Comparison of ENCODE assay signal across 20 cellular contexts in the genomic region with DNA sequence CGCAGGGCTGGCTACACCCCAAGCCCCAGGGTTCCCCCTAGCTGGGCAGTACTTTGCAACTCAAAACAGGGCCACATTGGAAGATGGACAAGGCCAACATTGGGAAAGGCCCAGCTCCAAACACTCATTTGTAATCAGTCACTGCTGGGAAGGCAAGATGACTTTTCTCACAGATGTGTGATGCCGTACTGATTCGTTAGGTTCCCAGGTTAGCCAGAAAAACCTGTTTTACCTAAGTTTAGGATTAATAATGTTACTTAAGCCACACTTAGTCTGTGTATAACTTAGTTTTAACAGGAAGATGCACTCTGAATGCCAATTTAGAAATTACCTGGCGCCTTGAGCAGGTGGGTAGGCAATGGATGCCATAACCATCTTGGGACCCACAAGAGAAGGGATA.
DNase-seq lines count a peak whose midpoint lies in the region; ATAC-seq, FAIRE-seq and TF ChIP-seq lines count a peak whose summit lies in the region.
"Had no signal": no experiment of that assay in that cellular context is flagged by ENCODE, and none has a peak within 500 bp of the region (broad histone marks: within the 10 kb centered on the region; RNA-seq: fewer than 3 reads in every experiment).

No MANE protein-coding gene starts in this region.

- FAIRE-seq in A549 (lab: Jason Lieb, UNC): no peak
- FAIRE-seq: GM12892 had no signal

- intact Hi-C loops in PC-3 (cut with micrococcal nuclease) (no loop called here), sciatic nerve (cut with DNase I) (loop anchor here (2.0 kb wide), 1 partner anchor 13 kb away; no protein-coding TSS in a partner anchor)

- H3K9ac ChIP-seq in PC-3 (ENCODE audit: low read length) (peak overlapping the region; percentile 73; the same call in 1 of the 2 replicates), neuronal stem cell (ENCODE audit: low read depth, low read length, poor library complexity) (no peak overlapping the region)

- no peak overlapping the region for H2BK5ac ChIP-seq in neuronal stem cell (ENCODE audit: low read length)

- no peaks in the 10 kb centered on the region for H3F3A ChIP-seq in PC-3 (ENCODE audit: low read length, unreplicated experiment)

- no peak for TF ChIP-seq RAD21 in A549 (conservative IDR thresholded peaks at IDR 0.05 in 1 of 2, IDR thresholded peaks at IDR 0.05 in 1 of 2)

- peak overlapping the region; percentile 86 to 90; a peak in 4 of 6 replicates for H3K27ac ChIP-seq in A549
- H3K27ac ChIP-seq in PC-3 (ENCODE audit: low read length): peak overlapping the region; percentile 86
- H3K27ac ChIP-seq in Peyer's patch: no peak overlapping the region
- H3K27ac ChIP-seq in neuronal stem cell (replicated peaks; ENCODE audit: low read length): no peak overlapping the region

- no peak overlapping the region for H3K18ac ChIP-seq in neuronal stem cell (ENCODE audit: low read length)

- no peak overlapping the region for H2BK120ac ChIP-seq in neuronal stem cell (ENCODE audit: low read depth, low read length)

- no peak for TF ChIP-seq POLR2A in A549 (IDR thresholded peaks at IDR 0.05; ENCODE audit: low read length)
- TF ChIP-seq POLR2A in Peyer's patch (IDR thresholded peaks at IDR 0.05): no peak

- WGBS in A549 (ENCODE audit: missing lambda C conversion rate): 89% methylated on average over 4 of the region's 4 CpGs
- no CpG with 5 or more reads among the region's 4 CpGs for WGBS in neuronal stem cell (ENCODE audit: extremely low coverage in 2 of 2, insufficient read length in 2 of 2, insufficient replicate concordance in 1 of 2), 2 donors

- no peak overlapping the region for H3K23ac ChIP-seq in neuronal stem cell (ENCODE audit: low read depth, low read length, poor library complexity)

- no peak overlapping the region for H3K4me3 ChIP-seq in A549
- no peak overlapping the region for H3K4me3 ChIP-seq in PC-3 (ENCODE audit: low read length)
- no peak overlapping the region for H3K4me3 ChIP-seq in epithelial cell of esophagus (ENCODE audit: low read length)
- no peak overlapping the region for H3K4me3 ChIP-seq in Peyer's patch
- H3K4me3 ChIP-seq in neuronal stem cell (ENCODE audit: low read length in 2 of 2): no peak overlapping the region

- H2AK5ac ChIP-seq in neuronal stem cell (ENCODE audit: low read depth, low read length): no peak overlapping the region

- H3K4me2 ChIP-seq in A549 (no peak overlapping the region), PC-3 (ENCODE audit: low read length) (peak overlapping the region; percentile 11; the same call in 1 of the 2 replicates), neuronal stem cell (ENCODE audit: insufficient read depth, low read length, poor library complexity, severe bottlenecking) (no peak overlapping the region)

- H3K27me3 ChIP-seq in PC-3 (ENCODE audit: low read length): no peaks in the 10 kb centered on the region
- H3K27me3 ChIP-seq in Peyer's patch: no peaks in the 10 kb centered on the region
- no peaks in the 10 kb centered on the region for H3K27me3 ChIP-seq in neuronal stem cell (ENCODE audit: control insufficient read depth in 3 of 3, insufficient read depth in 3 of 3, low read depth in 1 of 3, low read length in 3 of 3)

- H2AFZ ChIP-seq in PC-3 (ENCODE audit: low read length) (no peak overlapping the region), neuronal stem cell (ENCODE audit: low read length) (no peak overlapping the region)

- no peaks in the 10 kb centered on the region for H3K9me2 ChIP-seq in PC-3 (replicated peaks; ENCODE audit: low read length)

- no peak for TF ChIP-seq CTCF in A549 (IDR thresholded peaks at IDR 0.05)
- TF ChIP-seq CTCF in PC-3 (conservative IDR thresholded peaks at IDR 0.05; ENCODE audit: low read depth, low read length): no peak
- no peak for TF ChIP-seq CTCF in epithelial cell of esophagus (IDR thresholded peaks at IDR 0.05; ENCODE audit: insufficient read depth, low read depth, low read length, missing control alignments)
- TF ChIP-seq CTCF in Peyer's patch (IDR thresholded peaks at IDR 0.05): no peak

- DNase-seq in A549 (ENCODE audit: low read depth in 1 of 2, low spot score in 1 of 2): no peak
- DNase-seq in PC-3: peak; percentile 55
- peak; percentile 67 for DNase-seq in epithelial cell of esophagus (ENCODE audit: low read depth)
- DNase-seq in sciatic nerve (ENCODE audit: low spot score): peak; percentile 38
- no peak for DNase-seq in Peyer's patch
- no peak for DNase-seq in neuronal stem cell (ENCODE audit: low spot score)
- DNase-seq: 8988T, DMS 273 treated with DMSO at 0.1 percent for 48 hours, GF-D8, H7, Kasumi-1, NCI-H1417 treated with DMSO at 0.1 percent for 48 hours, NCI-H2029, NCI-H2171 treated with DMSO at 0.1 percent for 48 hours, NCI-H446 treated with DMSO at 0.1 percent for 48 hours, NCI-H748 treated with DMSO at 0.1 percent for 48 hours, OCI-M1 had no signal

- peaks cover 59% of the 10 kb centered on the region for H3K4me1 ChIP-seq in A549
- H3K4me1 ChIP-seq in PC-3 (ENCODE audit: insufficient read depth, low read length): peaks cover 45% of the 10 kb centered on the region
- H3K4me1 ChIP-seq in Peyer's patch: peaks cover 0 to 42% (median 3%) of the 10 kb centered on the region in 4 donors
- H3K4me1 ChIP-seq in neuronal stem cell (ENCODE audit: control insufficient read depth in 2 of 2, insufficient read depth in 1 of 2, low read depth in 1 of 2, low read length in 2 of 2): peaks cover 6 to 7% of the 10 kb centered on the region in 2 donors

- H2BK15ac ChIP-seq in neuronal stem cell (ENCODE audit: low read length): no peak overlapping the region

- CTCF ChIA-PET in A549 (lab: Yijun Ruan, JAX): interaction anchor here (1.2 to 6.6 kb wide), 7 partner anchors 12 to 85 kb away, joined by 3 to 21 read pairs (median 6); no protein-coding TSS in a partner anchor
- CTCF ChIA-PET in PC-3 (lab: Charles Lee): no interaction called here

- H3K4ac ChIP-seq in neuronal stem cell (ENCODE audit: low read length): no peak overlapping the region

- no peak overlapping the region for H2BK12ac ChIP-seq in neuronal stem cell (ENCODE audit: low read length)

- ATAC-seq in A549 (no peak), PC-3 (no peak), sciatic nerve (no peak), HG02973 (IDR thresholded peaks at IDR 0.05; ENCODE audit: unreplicated experiment) (no peak), GM21529 (IDR thresholded peaks at IDR 0.05; ENCODE audit: unreplicated experiment) (no peak)

- TF ChIP-seq EP300 in A549 (IDR thresholded peaks at IDR 0.05): no peak

- H4K8ac ChIP-seq in neuronal stem cell (ENCODE audit: low read depth, low read length): no peak overlapping the region

- no peak overlapping the region for H4K91ac ChIP-seq in neuronal stem cell (ENCODE audit: low read depth, low read length, poor library complexity)

- H3K36me3 ChIP-seq in PC-3 (ENCODE audit: low read depth, low read length): no peaks in the 10 kb centered on the region
- H3K36me3 ChIP-seq in Peyer's patch: peaks cover 0 to 20% (median 0%) of the 10 kb centered on the region in 3 donors
- H3K36me3 ChIP-seq in neuronal stem cell (replicated peaks in 1 of 2; ENCODE audit: control insufficient read depth in 2 of 2, insufficient read depth in 2 of 2, low read length in 2 of 2): peaks cover 0 to 14% of the 10 kb centered on the region in 2 donors

- BruUV-seq in PC-3 (replicated peaks; lab: Mats Ljungman, UMichigan): no TSS peak

- no peak overlapping the region for H3K14ac ChIP-seq in neuronal stem cell (ENCODE audit: low read length)

- H3K79me1 ChIP-seq in neuronal stem cell (ENCODE audit: low read depth, low read length): peaks cover under 1% of the 10 kb centered on the region

- no peaks in the 10 kb centered on the region for H3K79me2 ChIP-seq in PC-3 (ENCODE audit: low read length)

- POLR2A ChIA-PET in A549 (lab: Yijun Ruan, JAX) (no interaction called here), PC-3 (lab: Charles Lee; ENCODE audit: unreplicated experiment) (no interaction called here)

- H3K9me3 ChIP-seq in A549 (no peaks in the 10 kb centered on the region; the same call in 2 of the 3 replicates), PC-3 (ENCODE audit: low read length) (no peaks in the 10 kb centered on the region), Peyer's patch (no peaks in the 10 kb centered on the region), neuronal stem cell (replicated peaks in 1 of 2; ENCODE audit: control insufficient read depth in 2 of 2, insufficient read depth in 1 of 2, low read depth in 1 of 2, low read length in 2 of 2) (no peaks in the 10 kb centered on the region)

- H4K20me1 ChIP-seq in PC-3 (ENCODE audit: low read length): no peaks in the 10 kb centered on the region

TF ChIP-seq in A549, 52 proteins besides CTCF, POLR2A, EP300 and RAD21 (continues in another document):
- no peak for TF ChIP-seq MYC (IDR thresholded peaks at IDR 0.05; ENCODE audit: borderline replicate concordance, low read length)
- TF ChIP-seq TFCP2L1 (CRISPR knock-in tag; IDR thresholded peaks at IDR 0.05): no peak
- TF ChIP-seq BHLHE40 (IDR thresholded peaks at IDR 0.05; ENCODE audit: low read depth, low read length): no peak
- TF ChIP-seq ZSCAN20 (CRISPR knock-in tag; IDR thresholded peaks at IDR 0.05): no peak
- TF ChIP-seq FOSB (CRISPR knock-in tag; IDR thresholded peaks at IDR 0.05): no peak
- no peak for TF ChIP-seq GATA3 (IDR thresholded peaks at IDR 0.05; ENCODE audit: borderline replicate concordance)
- TF ChIP-seq FOSL2 (IDR thresholded peaks at IDR 0.05): no peak
- TF ChIP-seq FOSL2 (CRISPR knock-in tag; IDR thresholded peaks at IDR 0.05): no peak
- no peak for TF ChIP-seq SMC3 (IDR thresholded peaks at IDR 0.05)
- no peak for TF ChIP-seq POLR2AphosphoS2 (conservative IDR thresholded peaks at IDR 0.05; ENCODE audit: low read length)
- no peak for TF ChIP-seq JUN (IDR thresholded peaks at IDR 0.05)
- no peak for TF ChIP-seq ZNF302 (CRISPR knock-in tag; IDR thresholded peaks at IDR 0.05)
- TF ChIP-seq ZFP36 (IDR thresholded peaks at IDR 0.05; ENCODE audit: borderline replicate concordance, partially characterized antibody): no peak
- no peak for TF ChIP-seq CBX2 (IDR thresholded peaks at IDR 0.05; ENCODE audit: borderline replicate concordance, low read depth)
- TF ChIP-seq RNF2 (IDR thresholded peaks at IDR 0.05; ENCODE audit: borderline replicate concordance, low read depth): no peak
- TF ChIP-seq PHF8 (IDR thresholded peaks at IDR 0.05; ENCODE audit: borderline replicate concordance, low read depth): no peak
- no peak for TF ChIP-seq NPAS2 (CRISPR knock-in tag; IDR thresholded peaks at IDR 0.05; ENCODE audit: borderline replicate concordance)
- TF ChIP-seq, protein P1, sequence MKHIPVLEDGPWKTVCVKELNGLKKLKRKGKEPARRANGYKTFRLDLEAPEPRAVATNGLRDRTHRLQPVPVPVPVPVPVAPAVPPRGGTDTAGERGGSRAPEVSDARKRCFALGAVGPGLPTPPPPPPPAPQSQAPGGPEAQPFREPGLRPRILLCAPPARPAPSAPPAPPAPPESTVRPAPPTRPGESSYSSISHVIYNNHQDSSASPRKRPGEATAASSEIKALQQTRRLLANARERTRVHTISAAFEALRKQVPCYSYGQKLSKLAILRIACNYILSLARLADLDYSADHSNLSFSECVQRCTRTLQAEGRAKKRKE (CRISPR knock-in tag; IDR thresholded peaks at IDR 0.05; ENCODE audit: low read depth): no peak

Comparison
In these comparisons a context has a peak if more than half of its experiments do, and no peak if none do; other contexts are left out.
1. DNase-seq: peak in PC-3 (single experiment), epithelial cell of esophagus (single experiment) and sciatic nerve (single experiment); none in A549 (0 of 2), Peyer's patch (0 of 3) and neuronal stem cell (single experiment).
2. H3K27ac ChIP-seq: peak in A549 (2 of 2) and PC-3 (single experiment); none in Peyer's patch (0 of 4) and neuronal stem cell (single experiment).